In genomic region chr10:36638461-36638860, GRCh38 we compare ENCODE assay signal across 20 cellular contexts.
DNase-seq lines count a peak whose midpoint lies in the region; ATAC-seq, FAIRE-seq and TF ChIP-seq lines count a peak whose summit lies in the region.
"Had no signal": no experiment of that assay in that cellular context is flagged by ENCODE, and none has a peak within 500 bp of the region (broad histone marks: within the 10 kb centered on the region; RNA-seq: fewer than 3 reads in every experiment).

No MANE protein-coding gene starts in this region.

- no peak overlapping the region for H4K8ac ChIP-seq in IMR-90 (ENCODE audit: low read depth in 2 of 2, low read length in 2 of 2)
- H4K8ac ChIP-seq in H1 (ENCODE audit: extremely low read depth, insufficient read depth, low read length): no peak overlapping the region

- H2BK120ac ChIP-seq in IMR-90 (ENCODE audit: low read depth, low read length) (no peak overlapping the region; the same call in 1 of the 2 replicates), H1 (replicated peaks; ENCODE audit: low read depth, low read length) (no peak overlapping the region)

- H2BK5ac ChIP-seq in IMR-90 (ENCODE audit: low read depth, low read length, poor library complexity, severe bottlenecking) (no peak overlapping the region), H1 (ENCODE audit: low read depth, low read length) (no peak overlapping the region)

- no peaks in the 10 kb centered on the region for H3K9me2 ChIP-seq in GM23248 (ENCODE audit: insufficient read depth)

- intact Hi-C loops in A673 (cut with micrococcal nuclease; ENCODE audit: unreplicated experiment): loop anchor here (5.0 to 10.0 kb wide), 4 partner anchors 139 to 1374 kb away; no protein-coding TSS in a partner anchor
- intact Hi-C loops in IMR-90 (cut with micrococcal nuclease): no loop called here

- 71 to 92% methylated on average over 1 of the region's 1 CpG for WGBS in GM23248 (ENCODE audit: low coverage in 1 of 2, low lambda C conversion rate in 2 of 2, missing lambda C conversion rate in 2 of 2), 2 experiments
- WGBS in IMR-90 (ENCODE audit: extremely low coverage in 2 of 2, insufficient read length in 1 of 2), 2 experiments: no CpG with 5 or more reads among the region's 1 CpG
- 100% methylated on average over 1 of the region's 1 CpG; no CpG with 5 or more reads in 1 of the 2 experiments for WGBS in H1 (ENCODE audit: extremely low coverage in 1 of 2, insufficient coverage in 1 of 2, insufficient read length in 1 of 2, insufficient replicate concordance in 2 of 2, low coverage in 1 of 2, low lambda C conversion rate in 2 of 2, missing lambda C conversion rate in 1 of 2), 2 experiments

- H2AK5ac ChIP-seq in IMR-90 (ENCODE audit: low read depth, low read length) (no peak overlapping the region), H1 (ENCODE audit: low read depth, low read length) (no peak overlapping the region)

- TF ChIP-seq POLR2A in IMR-90 (IDR thresholded peaks at IDR 0.05; ENCODE audit: low read depth, low read length) (no peak), H1 (IDR thresholded peaks at IDR 0.05; ENCODE audit: control extremely low read depth in 1 of 2, low read depth in 2 of 2, low read length in 2 of 2) (no peak)

- H3K4me2 ChIP-seq in GM23248 (ENCODE audit: unreplicated experiment) (no peak overlapping the region), IMR-90 (ENCODE audit: low read depth, low read length) (no peak overlapping the region), H1 (ENCODE audit: insufficient read depth in 1 of 2, low read depth in 2 of 2, low read length in 2 of 2) (no peak overlapping the region)

- H3K4ac ChIP-seq in IMR-90 (ENCODE audit: low read depth, low read length) (no peak overlapping the region), H1 (replicated peaks; ENCODE audit: insufficient read length, low read depth, low read length) (no peak overlapping the region)

- H3K27ac ChIP-seq in A673 (ENCODE audit: low read depth, low read length, poor library complexity, severe bottlenecking) (peak overlapping the region; percentile 84), GM23248 (no peak overlapping the region), IMR-90 (ENCODE audit: insufficient read depth, low read length) (no peak overlapping the region), H1 (ENCODE audit: low read depth, low read length) (no peak overlapping the region)
- H3K27ac ChIP-seq: C4-2B, HL-60 had no signal

- H3K23ac ChIP-seq in IMR-90 (ENCODE audit: low read depth, low read length): no peak overlapping the region
- H3K23ac ChIP-seq in H1 (ENCODE audit: insufficient read length): no peak overlapping the region

- peak; percentile 59 for DNase-seq in A673 (ENCODE audit: low spot score)
- DNase-seq in GM23248: peak; percentile 1
- peak; percentile 10 for DNase-seq in IMR-90
- DNase-seq in H1 (ENCODE audit: low read depth in 1 of 2, low spot score in 2 of 2): no peak
- no peak for DNase-seq in Ammon's horn (ENCODE audit: low spot score)
- no peak for DNase-seq in SIG-M5 treated with dmso at 0.1 percent for 504 hours (lab: John Stamatoyannopoulos, UW; ENCODE audit: unreplicated experiment)
- no peak for DNase-seq in UCSD-AML1 (lab: John Stamatoyannopoulos, UW; ENCODE audit: unreplicated experiment)
- DNase-seq: ACHN; Caco-2; CD4-positive, alpha-beta T cell; DMS153; DMS79 treated with DMSO at 0.1 percent for 48 hours; GOT3 had no signal

- H2AK9ac ChIP-seq in IMR-90 (replicated peaks; ENCODE audit: low read depth, low read length, poor library complexity): no peak overlapping the region

- H3K9me3 ChIP-seq in A673 (ENCODE audit: low read depth, low read length, poor library complexity, severe bottlenecking) (no peaks in the 10 kb centered on the region), GM23248 (ENCODE audit: low read depth) (no peaks in the 10 kb centered on the region), IMR-90 (ENCODE audit: control insufficient read depth, insufficient read depth, low read length) (no peaks in the 10 kb centered on the region), H1 (ENCODE audit: insufficient read depth in 2 of 2, low read depth in 1 of 2, low read length in 1 of 2) (no peaks in the 10 kb centered on the region)
- H3K9me3 ChIP-seq: HAP-1 had no signal

- H3F3A ChIP-seq in GM23248 (ENCODE audit: insufficient read depth): peaks cover 14% of the 10 kb centered on the region; the same call in 1 of the 2 replicates

- H3K18ac ChIP-seq in IMR-90 (ENCODE audit: low read depth, low read length) (no peak overlapping the region), H1 (ENCODE audit: extremely low read depth, low read length) (no peak overlapping the region)

- ATAC-seq in IMR-90 (ENCODE audit: low read depth): no peak
- ATAC-seq in GM18870 (IDR thresholded peaks at IDR 0.05; ENCODE audit: unreplicated experiment): no peak
- ATAC-seq: GM12878, K562 had no signal

- H3K9me1 ChIP-seq in IMR-90 (ENCODE audit: insufficient read depth, low read length): no peaks in the 10 kb centered on the region

- BruUV-seq in A673 (replicated peaks; lab: Mats Ljungman, UMichigan) (no TSS peak), IMR-90 (replicated peaks; lab: Mats Ljungman, UMichigan) (no TSS peak)

- H3K9ac ChIP-seq in GM23248: no peak overlapping the region
- H3K9ac ChIP-seq in IMR-90 (ENCODE audit: low read depth, low read length): no peak overlapping the region
- no peak overlapping the region for H3K9ac ChIP-seq in H1 (replicated peaks in 1 of 4; ENCODE audit: extremely low read depth in 1 of 4, low read depth in 3 of 4, low read length in 3 of 4)

- H3K56ac ChIP-seq in IMR-90 (ENCODE audit: extremely low read depth, insufficient read depth, low read length) (no peak overlapping the region), H1 (replicated peaks; ENCODE audit: insufficient read length, low read depth, low read length) (no peak overlapping the region)

- no peak for TF ChIP-seq EP300 in H1 (IDR thresholded peaks at IDR 0.05; ENCODE audit: borderline replicate concordance in 1 of 2, low read depth in 2 of 2, low read length in 2 of 2)

- TF ChIP-seq CTCF in A673 (conservative IDR thresholded peaks at IDR 0.05; ENCODE audit: low read depth, low read length) (no peak), IMR-90 (conservative IDR thresholded peaks at IDR 0.05; ENCODE audit: low read depth, low read length) (no peak), H1 (IDR thresholded peaks at IDR 0.05; ENCODE audit: control extremely low read depth in 1 of 3, insufficient read depth in 1 of 3, low read depth in 1 of 3, low read length in 3 of 3) (no peak)

- H4K20me1 ChIP-seq in GM23248 (ENCODE audit: insufficient read depth) (no peaks in the 10 kb centered on the region), IMR-90 (ENCODE audit: insufficient read depth, low read length) (no peaks in the 10 kb centered on the region), H1 (replicated peaks in 1 of 2; ENCODE audit: control insufficient read depth in 1 of 2, insufficient read depth in 2 of 2, low read length in 2 of 2) (no peaks in the 10 kb centered on the region)

- no peak for TF ChIP-seq RAD21 in IMR-90 (IDR thresholded peaks at IDR 0.05; ENCODE audit: low read length)
- no peak for TF ChIP-seq RAD21 in H1 (IDR thresholded peaks at IDR 0.05 in 1 of 2, conservative IDR thresholded peaks at IDR 0.05 in 1 of 2; ENCODE audit: low read depth in 2 of 2, low read length in 2 of 2)

- in situ Hi-C loops in GM23248 (cut with MboI) (no loop called here), IMR-90 (cut with MboI; ENCODE audit: low sequenced_read_pairs) (no loop called here)

- H3K36me3 ChIP-seq in A673 (ENCODE audit: insufficient read depth, low read length, poor library complexity, severe bottlenecking): no peaks in the 10 kb centered on the region
- H3K36me3 ChIP-seq in GM23248 (ENCODE audit: low read depth): no peaks in the 10 kb centered on the region
- no peaks in the 10 kb centered on the region for H3K36me3 ChIP-seq in IMR-90 (ENCODE audit: control insufficient read depth, insufficient read depth, low read length)
- no peaks in the 10 kb centered on the region for H3K36me3 ChIP-seq in H1 (ENCODE audit: control insufficient read depth in 2 of 4, insufficient read depth in 4 of 4, low read length in 3 of 4)
- H3K36me3 ChIP-seq: HAP-1 had no signal

- H4K5ac ChIP-seq in IMR-90 (ENCODE audit: low read depth, low read length) (no peak overlapping the region), H1 (ENCODE audit: insufficient read length, low read depth, low read length) (no peak overlapping the region)

- H3K4me1 ChIP-seq in A673 (ENCODE audit: insufficient read depth, low read length, poor library complexity, severe bottlenecking) (peaks cover 59% of the 10 kb centered on the region), GM23248 (ENCODE audit: insufficient read depth) (peaks cover 14% of the 10 kb centered on the region), IMR-90 (ENCODE audit: control insufficient read depth, insufficient read depth, low read length) (peaks cover 4% of the 10 kb centered on the region), H1 (replicated peaks in 1 of 4; ENCODE audit: control insufficient read depth in 3 of 4, insufficient read depth in 4 of 4, low read length in 3 of 4) (no peaks in the 10 kb centered on the region)
- H3K4me1 ChIP-seq: Caco-2, HAP-1 had no signal

- FAIRE-seq in H1 (lab: Jason Lieb, UNC): no peak
- FAIRE-seq: GM12878, GM19239, K562 had no signal

- H3K23me2 ChIP-seq in H1 (ENCODE audit: low read depth, low read length): no peaks in the 10 kb centered on the region; the same call in 1 of the 2 replicates

- dilution Hi-C loops in IMR-90 (cut with HindIII; ENCODE audit: low sequenced_read_pairs, unreplicated experiment): no loop called here

- H2AFZ ChIP-seq in GM23248 (no peak overlapping the region), IMR-90 (replicated peaks; ENCODE audit: low read length, poor library complexity) (no peak overlapping the region), H1 (ENCODE audit: low read length) (0 out of 2 replicates have a peak overlapping the region, but pooled peaks have one; percentile 88)

- H4K91ac ChIP-seq in IMR-90 (ENCODE audit: insufficient read depth, low read depth, low read length) (no peak overlapping the region), H1 (replicated peaks; ENCODE audit: insufficient read length, low read length) (no peak overlapping the region)

- POLR2A ChIA-PET in A673 (lab: Charles Lee; ENCODE audit: low non-redundant PET): no interaction called here
- POLR2A ChIA-PET in IMR-90 (lab: Charles Lee; ENCODE audit: unreplicated experiment): no interaction called here
- POLR2A ChIA-PET in H1 (lab: Charles Lee; ENCODE audit: partially characterized antibody): no interaction called here

- CTCF ChIA-PET in A673 (lab: Charles Lee) (no interaction called here), IMR-90 (lab: Yijun Ruan, JAX) (interaction anchor here (0.9 kb wide), 1 partner anchor 33 kb away, joined by 3 read pairs; no protein-coding TSS in a partner anchor), H1 (lab: Charles Lee; ENCODE audit: partially characterized antibody) (interaction anchor here (0.7 kb wide), 1 partner anchor 38 kb away, joined by 3 read pairs; no protein-coding TSS in a partner anchor)

- H3K79me2 ChIP-seq in GM23248 (ENCODE audit: insufficient read depth) (no peaks in the 10 kb centered on the region), H1 (ENCODE audit: control insufficient read depth in 1 of 2, insufficient read depth in 2 of 2, low read length in 2 of 2) (no peaks in the 10 kb centered on the region)

- H2BK15ac ChIP-seq in IMR-90 (ENCODE audit: low read depth, low read length) (no peak overlapping the region), H1 (ENCODE audit: low read length) (no peak overlapping the region)

- H3K27me3 ChIP-seq in A673 (replicated peaks; ENCODE audit: insufficient read depth, low read depth, low read length, poor library complexity) (no peaks in the 10 kb centered on the region), GM23248 (replicated peaks; ENCODE audit: insufficient read depth) (no peaks in the 10 kb centered on the region), IMR-90 (ENCODE audit: control insufficient read depth, insufficient read depth, low read length) (no peaks in the 10 kb centered on the region), H1 (replicated peaks in 1 of 4; ENCODE audit: control insufficient read depth in 3 of 4, extremely low read depth in 1 of 4, insufficient read depth in 3 of 4, low read length in 3 of 4) (no peaks in the 10 kb centered on the region)

- H3K14ac ChIP-seq in IMR-90 (replicated peaks; ENCODE audit: low read depth, low read length): no peak overlapping the region
- H3K14ac ChIP-seq in H1 (ENCODE audit: insufficient read length): no peak overlapping the region

- H2BK12ac ChIP-seq in H1 (ENCODE audit: low read depth, low read length): no peak overlapping the region

- H3K79me1 ChIP-seq in IMR-90 (ENCODE audit: low read depth in 1 of 2, low read length in 2 of 2): no peaks in the 10 kb centered on the region
- no peaks in the 10 kb centered on the region for H3K79me1 ChIP-seq in H1 (ENCODE audit: low read depth, low read length)

- H2BK20ac ChIP-seq in IMR-90 (ENCODE audit: low read depth, low read length): no peak overlapping the region
- H2BK20ac ChIP-seq in H1 (ENCODE audit: low read length): no peak overlapping the region

- H3K4me3 ChIP-seq in A673 (ENCODE audit: low read depth, low read length, poor library complexity, severe bottlenecking) (no peak overlapping the region), GM23248 (no peak overlapping the region), IMR-90 (ENCODE audit: insufficient read depth, low read depth, low read length) (no peak overlapping the region), H1 (ENCODE audit: extremely low read depth in 1 of 4, insufficient read depth in 2 of 4, low read depth in 3 of 4, low read length in 4 of 4) (no peak overlapping the region)
- H3K4me3 ChIP-seq: GM12878, HAP-1, K562 had no signal

Comparison
In these comparisons a context has a peak if more than half of its experiments do, and no peak if none do; other contexts are left out.
1. DNase-seq: peak in A673 (single experiment), GM23248 (single experiment) and IMR-90 (single experiment); none in H1 (0 of 2), Ammon's horn (single experiment), SIG-M5 treated with dmso at 0.1 percent for 504 hours (single experiment) and UCSD-AML1 (single experiment).